16 cellular contexts compared by ENCODE assay signal in genomic region chr16:89274561-89275283, GRCh38. TPM values are rescaled to one million over a fixed set of nuclear protein-coding genes. Genes with fewer than 3 reads are reported as not detected.
DNase-seq lines count a peak whose midpoint lies in the region; ATAC-seq and TF ChIP-seq lines count a peak whose summit lies in the region.
"Had no signal": no experiment of that assay in that cellular context is flagged by ENCODE, and none has a peak within 500 bp of the region (broad histone marks: within the 10 kb centered on the region; RNA-seq: fewer than 3 reads in every experiment).

No MANE protein-coding gene starts in this region.

- intact Hi-C loops in activated naive CD4-positive, alpha-beta T cell treated with anti-CD3 and anti-CD28 coated beads for 36 hours (cut with micrococcal nuclease), result no loop called here

- no peak for TF ChIP-seq POLR2A in Peyer's patch (IDR thresholded peaks at IDR 0.05)

- TF ChIP-seq CTCF in Peyer's patch (IDR thresholded peaks at IDR 0.05), result no peak

- H3K9me3 ChIP-seq in BLaER1 (no peaks in the 10 kb centered on the region), Peyer's patch (no peaks in the 10 kb centered on the region)

- H3K27ac Mint-ChIP-seq in activated naive CD4-positive, alpha-beta T cell treated with anti-CD3 and anti-CD28 coated beads, Interleukin-2, amount 10 ng/mL, durations not matched to agents 7 days and 5 days, result peak overlapping the region; percentile 14
- no peak overlapping the region for H3K27ac Mint-ChIP-seq in activated naive CD4-positive, alpha-beta T cell treated with anti-CD3 and anti-CD28 coated beads for 36 hours
- H3K27ac Mint-ChIP-seq: CD8-positive, alpha-beta memory T cell had no signal

- peak overlapping the region; percentile 63; the same call in 1 of the 2 replicates for H3K4me3 ChIP-seq in BLaER1
- H3K4me3 ChIP-seq in Peyer's patch, result no peak overlapping the region

- peak overlapping the region; percentile 82 for H3K9ac ChIP-seq in BLaER1

- H3K27ac ChIP-seq in BLaER1 (peak overlapping the region; percentile 94), Peyer's patch (peak overlapping the region in 2 of 4 donors; percentile 23 to 63)

- no peak for ATAC-seq in HG03039 (IDR thresholded peaks at IDR 0.05; ENCODE audit: unreplicated experiment)

- no peak overlapping the region for H3K4me3 Mint-ChIP-seq in activated naive CD4-positive, alpha-beta T cell treated with anti-CD3 and anti-CD28 coated beads, Interleukin-2, amount 10 ng/mL, durations not matched to agents 7 days and 5 days
- H3K4me3 Mint-ChIP-seq in activated naive CD4-positive, alpha-beta T cell treated with anti-CD3 and anti-CD28 coated beads for 36 hours, result no peak overlapping the region
- H3K4me3 Mint-ChIP-seq: CD8-positive, alpha-beta memory T cell; IgD-negative memory B cell had no signal

- peaks cover 95% of the 10 kb centered on the region for H3K4me1 ChIP-seq in BLaER1
- H3K4me1 ChIP-seq in Peyer's patch, result peaks cover 0 to 18% (median 0%) of the 10 kb centered on the region in 4 donors

- peak overlapping the region; percentile 100 for H3K4me2 ChIP-seq in BLaER1

- peaks cover 74% of the 10 kb centered on the region for H3K36me3 ChIP-seq in BLaER1
- peaks cover 0 to 92% (median 0%) of the 10 kb centered on the region in 3 donors for H3K36me3 ChIP-seq in Peyer's patch

- CTCF ChIA-PET in activated naive CD4-positive, alpha-beta T cell treated with anti-CD3 and anti-CD28 coated beads, Interleukin-2, amount 10 ng/mL, durations not matched to agents 7 days and 5 days (lab: Charles Lee), result interaction anchor here (0.6 kb wide), 1 partner anchor 41 kb away, joined by 3 read pairs; no protein-coding TSS in a partner anchor
- CTCF ChIA-PET in activated naive CD4-positive, alpha-beta T cell treated with anti-CD3 and anti-CD28 coated beads for 36 hours (lab: Charles Lee), result no interaction called here

- peaks cover 89% of the 10 kb centered on the region for H4K20me1 ChIP-seq in BLaER1

- H3K27me3 ChIP-seq in BLaER1 (no peaks in the 10 kb centered on the region), Peyer's patch (no peaks in the 10 kb centered on the region)

- no peak for DNase-seq in activated naive CD4-positive, alpha-beta T cell treated with anti-CD3 and anti-CD28 coated beads, Interleukin-2, amount 10 ng/mL, durations not matched to agents 7 days and 5 days
- no peak for DNase-seq in activated naive CD4-positive, alpha-beta T cell treated with anti-CD3 and anti-CD28 coated beads for 36 hours
- DNase-seq in Peyer's patch (peak in 2 of 3 donors; percentile 71 to 77), islet precursor cell (peak; percentile 42), GDM1 (lab: John Stamatoyannopoulos, UW) (no peak)
- no peak for DNase-seq in activated effector memory CD4-positive, alpha-beta T cell treated with Interleukin-2 at 50 U/mL for 16 hours
- DNase-seq: 8988T; CD8-positive, alpha-beta memory T cell; NCI-H1105; NCI-H1694 treated with DMSO at 0.1 percent for 48 hours; NCI-H2107; NCI-H69; OCI-M1 had no signal

- peaks cover 46% of the 10 kb centered on the region for H3K36me3 Mint-ChIP-seq in activated naive CD4-positive, alpha-beta T cell treated with anti-CD3 and anti-CD28 coated beads, Interleukin-2, amount 10 ng/mL, durations not matched to agents 7 days and 5 days
- H3K36me3 Mint-ChIP-seq in activated naive CD4-positive, alpha-beta T cell treated with anti-CD3 and anti-CD28 coated beads for 36 hours (ENCODE audit: low read depth), result peaks cover 45% of the 10 kb centered on the region

- no peaks in the 10 kb centered on the region for H3K27me3 Mint-ChIP-seq in activated naive CD4-positive, alpha-beta T cell treated with anti-CD3 and anti-CD28 coated beads, Interleukin-2, amount 10 ng/mL, durations not matched to agents 7 days and 5 days
- no peaks in the 10 kb centered on the region for H3K27me3 Mint-ChIP-seq in activated naive CD4-positive, alpha-beta T cell treated with anti-CD3 and anti-CD28 coated beads for 36 hours (ENCODE audit: low read depth)
- H3K27me3 Mint-ChIP-seq: IgD-negative memory B cell had no signal

- H3K4me1 Mint-ChIP-seq in activated naive CD4-positive, alpha-beta T cell treated with anti-CD3 and anti-CD28 coated beads, Interleukin-2, amount 10 ng/mL, durations not matched to agents 7 days and 5 days, result no peaks in the 10 kb centered on the region
- peaks cover 2% of the 10 kb centered on the region for H3K4me1 Mint-ChIP-seq in activated naive CD4-positive, alpha-beta T cell treated with anti-CD3 and anti-CD28 coated beads for 36 hours (ENCODE audit: low read depth)

- H3K9me3 Mint-ChIP-seq in activated naive CD4-positive, alpha-beta T cell treated with anti-CD3 and anti-CD28 coated beads, Interleukin-2, amount 10 ng/mL, durations not matched to agents 7 days and 5 days, result no peaks in the 10 kb centered on the region
- H3K9me3 Mint-ChIP-seq in activated naive CD4-positive, alpha-beta T cell treated with anti-CD3 and anti-CD28 coated beads for 36 hours, result no peaks in the 10 kb centered on the region
- H3K9me3 Mint-ChIP-seq: CD8-positive, alpha-beta memory T cell; IgD-negative memory B cell had no signal

RNA-seq across cellular contexts. Expression of gene ZNF778, which starts 57.2 kb away (rescaled TPM):
- 1 to 10 TPM; 3.5 to 3.6 TPM for total RNA-seq in activated naive CD4-positive, alpha-beta T cell treated with anti-CD3 and anti-CD28 coated beads for 36 hours
- 10 to 100 TPM in 2 of 4 donors, 1 to 10 TPM in 2; 4.1 to 16.9 (median 10.7) TPM for total RNA-seq in Peyer's patch

Comparison
In these comparisons a context has a peak if more than half of its experiments do, and no peak if none do; other contexts are left out.
1. DNase-seq: peak in Peyer's patch (2 of 3) and islet precursor cell (single experiment); none in activated naive CD4-positive, alpha-beta T cell treated with anti-CD3 and anti-CD28 coated beads, Interleukin-2, amount 10 ng/mL, durations not matched to agents 7 days and 5 days (single experiment), activated naive CD4-positive, alpha-beta T cell treated with anti-CD3 and anti-CD28 coated beads for 36 hours (single experiment), GDM1 (single experiment) and activated effector memory CD4-positive, alpha-beta T cell treated with Interleukin-2 at 50 U/mL for 16 hours (single experiment).